Comparison of ENCODE assay signal across 8 cellular contexts in genomic region chr12:6826734-6827436, GRCh38. TPM values are rescaled to one million over a fixed set of nuclear protein-coding genes. Genes with fewer than 3 reads are reported as not detected.
DNase-seq lines count a peak whose midpoint lies in the region; TF ChIP-seq lines count a peak whose summit lies in the region.
"Had no signal": no experiment of that assay in that cellular context is flagged by ENCODE, and none has a peak within 500 bp of the region (broad histone marks: within the 10 kb centered on the region; RNA-seq: fewer than 3 reads in every experiment).

No MANE protein-coding gene starts in this region.

- no peaks in the 10 kb centered on the region for H3K9me3 ChIP-seq in ES-I3 (ENCODE audit: control insufficient read depth, insufficient read depth, low read length)
- no peaks in the 10 kb centered on the region for H3K9me3 ChIP-seq in Peyer's patch
- H3K9me3 ChIP-seq in fibroblast of lung (ENCODE audit: control insufficient read depth, insufficient read depth, low read depth, low read length): no peaks in the 10 kb centered on the region
- H3K9me3 ChIP-seq in sigmoid colon: no peaks in the 10 kb centered on the region
- H3K9me3 ChIP-seq: psoas muscle had no signal

- H3K4me3 ChIP-seq in Peyer's patch (no peak overlapping the region), fibroblast of lung (replicated peaks in 1 of 4; ENCODE audit: control extremely low read depth in 1 of 4, insufficient read depth in 1 of 4, low read depth in 3 of 4, low read length in 4 of 4) (peak overlapping the region in 2 of 4 experiments; percentile 19 to 25), sigmoid colon (no peak overlapping the region)
- H3K4me3 ChIP-seq: psoas muscle had no signal

- no peaks in the 10 kb centered on the region for H4K20me1 ChIP-seq in fibroblast of lung (ENCODE audit: control insufficient read depth, extremely low read depth, insufficient read depth, low read length)

- H3K36me3 ChIP-seq in ES-I3 (ENCODE audit: insufficient read depth, low read length) (0 out of 2 replicates have a peak, but pooled peaks cover 3% of the 10 kb centered on the region), Peyer's patch (no peaks in the 10 kb centered on the region), fibroblast of lung (ENCODE audit: control insufficient read depth, insufficient read depth, low read length) (peaks cover 20% of the 10 kb centered on the region), sigmoid colon (peaks cover 0 to 12% (median 6%) of the 10 kb centered on the region in 4 donors)

- peak overlapping the region; percentile 73 for H3K4me2 ChIP-seq in fibroblast of lung (ENCODE audit: extremely low read depth, insufficient read depth, low read length)

- no peak for TF ChIP-seq CTCF in Peyer's patch (IDR thresholded peaks at IDR 0.05)
- no peak for TF ChIP-seq CTCF in fibroblast of lung (conservative IDR thresholded peaks at IDR 0.05 in 1 of 2, IDR thresholded peaks at IDR 0.05 in 1 of 2; ENCODE audit: low read depth in 1 of 2, low read length in 2 of 2)
- TF ChIP-seq CTCF in sigmoid colon (IDR thresholded peaks at IDR 0.05): no peak

- H3K79me2 ChIP-seq in fibroblast of lung (ENCODE audit: control insufficient read depth, insufficient read depth, low read length): peaks cover 26% of the 10 kb centered on the region

- 81 to 85% methylated on average over 22 of the region's 22 CpGs for WGBS in sigmoid colon, 2 donors

- peak overlapping the region in 3 of 4 donors; percentile 36 to 72 (median 52) for H3K27ac ChIP-seq in Peyer's patch
- peak overlapping the region; percentile 78 for H3K27ac ChIP-seq in fibroblast of lung (ENCODE audit: insufficient read depth, low read length)
- peak overlapping the region; percentile 80 to 91 (median 86) for H3K27ac ChIP-seq in sigmoid colon
- H3K27ac ChIP-seq: psoas muscle had no signal

- no peaks in the 10 kb centered on the region for H3K27me3 ChIP-seq in Peyer's patch
- peaks cover 2% of the 10 kb centered on the region for H3K27me3 ChIP-seq in fibroblast of lung (ENCODE audit: control insufficient read depth, insufficient read depth, low read length)
- no peaks in the 10 kb centered on the region for H3K27me3 ChIP-seq in sigmoid colon

- no peak for TF ChIP-seq EP300 in sigmoid colon (IDR thresholded peaks at IDR 0.05)

- H3K4me1 ChIP-seq in ES-I3 (ENCODE audit: insufficient read depth, low read length) (peaks cover 9% of the 10 kb centered on the region), Peyer's patch (peaks cover 0 to 22% (median 8%) of the 10 kb centered on the region in 4 donors), fibroblast of lung (ENCODE audit: control insufficient read depth, extremely low read depth, insufficient read depth, low read length) (peaks cover 23% of the 10 kb centered on the region), sigmoid colon (peaks cover 3 to 58% (median 41%) of the 10 kb centered on the region in 4 donors)

- intact Hi-C loops in sigmoid colon (cut with DNase I): loop anchor here (5.0 kb wide), 2 partner anchors 60 to 210 kb away; partner anchors contain the start of gene PTMS

- H2AFZ ChIP-seq in fibroblast of lung (ENCODE audit: low read length): peak overlapping the region; percentile 21

- DNase-seq in Peyer's patch (no peak), fibroblast of lung (ENCODE audit: low read depth in 2 of 2) (no peak), sigmoid colon (no peak), dedifferentiated amniotic fluid mesenchymal stem cell (ENCODE audit: extremely low spot score) (no peak), middle frontal gyrus (ENCODE audit: extremely low spot score, low spot score) (no peak)
- no peak for DNase-seq in activated CD8-positive, alpha-beta memory T cell treated with anti-CD3 and anti-CD28 coated beads for 24 hours

- H3K9ac ChIP-seq in ES-I3 (ENCODE audit: low read depth, low read length) (peak overlapping the region; percentile 26), fibroblast of lung (ENCODE audit: insufficient read depth, low read length) (peak overlapping the region; percentile 51)

- no peak for TF ChIP-seq POLR2A in Peyer's patch (IDR thresholded peaks at IDR 0.05)
- TF ChIP-seq POLR2A in sigmoid colon (IDR thresholded peaks at IDR 0.05): no peak

RNA-seq across cellular contexts. Expression of gene P3H3, which starts 1.3 kb away (rescaled TPM):
- total RNA-seq in Peyer's patch: 10 to 100 TPM in 2 of 4 donors, 1 to 10 TPM in 2; 3.7 to 40.4 (median 8.7) TPM
- 72.4 and 96.3 TPM in 2 replicates for total RNA-seq in fibroblast of lung
- polyA plus RNA-seq in fibroblast of lung: 39.8 and 44.0 TPM in 2 replicates
- polyA plus RNA-seq in fibroblast of lung (2012): 103 and 104 TPM in 2 replicates
- 54.0 and 58.8 TPM in 2 replicates for polyA minus RNA-seq in fibroblast of lung (ENCODE audit: low replicate concordance)
- total RNA-seq in sigmoid colon: 10 to 100 TPM; 16.4 to 69.8 (median 20.5) TPM
- 1 to 10 TPM in 2 of 3 donors, under 1 TPM in 1; 0.60 to 6.0 (median 1.2) TPM for polyA plus RNA-seq in sigmoid colon

RNA-seq across cellular contexts. Expression of gene GPR162, which starts 5.3 kb away (rescaled TPM):
- 10 to 100 TPM in 1 of 4 donors, 1 to 10 TPM in 2, not detected in 1; 2.5 to 11.6 (median 4.1) TPM for total RNA-seq in Peyer's patch
- 11.1 and 11.8 TPM in 2 replicates for total RNA-seq in fibroblast of lung
- polyA plus RNA-seq in fibroblast of lung: 3.3 and 5.6 TPM in 2 replicates
- 8.5 and 14.1 TPM in 2 replicates for polyA plus RNA-seq in fibroblast of lung (2012)
- polyA minus RNA-seq in fibroblast of lung (ENCODE audit: low replicate concordance): 10.3 and 26.0 TPM in 2 replicates
- total RNA-seq in sigmoid colon: 10 to 100 TPM in 2 of 4 donors, 1 to 10 TPM in 2; 6.4 to 16.1 (median 10.2) TPM
- 1 to 10 TPM; 1.2 to 7.6 (median 1.8) TPM for polyA plus RNA-seq in sigmoid colon

RNA-seq across cellular contexts. Expression of gene GNB3, which starts 13.8 kb away (rescaled TPM):
- total RNA-seq in Peyer's patch: 1 to 10 TPM in 1 of 4 donors, under 1 TPM in 2, not detected in 1; 0.85 to 6.6 (median 0.94) TPM
- total RNA-seq in fibroblast of lung: 1.3 and 1.7 TPM in 2 replicates
- 2.7 and 3.7 TPM in 2 replicates for polyA plus RNA-seq in fibroblast of lung
- polyA plus RNA-seq in fibroblast of lung (2012): 2.7 and 3.8 TPM in 2 replicates
- 0.63 and 3.9 TPM in 2 replicates for polyA minus RNA-seq in fibroblast of lung (ENCODE audit: low replicate concordance)
- 1 to 10 TPM in 3 of 4 donors, under 1 TPM in 1; 0.36 to 8.9 (median 2.2) TPM for total RNA-seq in sigmoid colon
- polyA plus RNA-seq in sigmoid colon: 1 to 10 TPM in 2 of 3 donors, under 1 TPM in 1; 0.46 to 1.2 (median 1.1) TPM

RNA-seq across cellular contexts. Expression of gene CDCA3, which starts 24.2 kb away (rescaled TPM):
- total RNA-seq in Peyer's patch: 10 to 100 TPM; 44.2 to 51.2 (median 46.3) TPM
- 1.5 and 9.1 TPM in 2 replicates for total RNA-seq in fibroblast of lung
- polyA plus RNA-seq in fibroblast of lung: 9.4 and 56.9 TPM in 2 replicates
- 9.4 and 53.2 TPM in 2 replicates for polyA plus RNA-seq in fibroblast of lung (2012)
- polyA minus RNA-seq in fibroblast of lung (ENCODE audit: low replicate concordance): 11.3 and 34.7 TPM in 2 replicates
- total RNA-seq in sigmoid colon: 1 to 10 TPM in 1 of 4 donors, under 1 TPM in 3; 0.33 to 2.8 (median 0.45) TPM
- 10 to 100 TPM in 1 of 3 donors, 1 to 10 TPM in 2; 4.8 to 31.2 (median 8.6) TPM for polyA plus RNA-seq in sigmoid colon

RNA-seq across cellular contexts. Expression of gene USP5, which starts 25.1 kb away (rescaled TPM):
- 10 to 100 TPM; 41.0 to 94.1 (median 47.1) TPM for total RNA-seq in Peyer's patch
- 53.4 and 69.9 TPM in 2 replicates for total RNA-seq in fibroblast of lung
- 42.2 and 66.3 TPM in 2 replicates for polyA plus RNA-seq in fibroblast of lung
- 58.3 and 91.9 TPM in 2 replicates for polyA plus RNA-seq in fibroblast of lung (2012)
- 168 and 268 TPM in 2 replicates for polyA minus RNA-seq in fibroblast of lung (ENCODE audit: low replicate concordance)
- total RNA-seq in sigmoid colon: 10 to 100 TPM; 37.1 to 44.7 (median 41.5) TPM
- polyA plus RNA-seq in sigmoid colon: 10 to 100 TPM; 25.4 to 51.5 (median 26.4) TPM
